In the genomic region with DNA sequence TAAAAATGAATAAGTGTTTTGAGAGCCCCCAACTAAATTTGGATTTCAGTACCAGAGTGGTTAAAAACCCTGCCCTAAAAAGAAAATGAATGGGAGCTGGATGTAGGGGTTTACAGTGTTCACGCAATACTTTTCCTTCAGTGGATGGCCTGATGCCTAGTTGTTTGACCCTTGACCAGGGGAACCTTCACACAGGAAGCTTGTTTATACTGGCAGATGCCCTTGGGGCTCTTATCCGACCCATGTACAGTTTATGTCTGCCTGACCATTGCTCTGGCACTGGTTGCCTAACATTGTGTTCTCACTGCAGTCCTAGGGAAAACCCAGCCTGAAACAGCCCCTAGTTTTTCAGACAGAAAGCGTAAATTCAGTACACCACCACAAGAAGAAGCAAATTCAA, we compare ENCODE assay signal across 1 cellular context.
TF ChIP-seq lines count a peak whose summit lies in the region.

No MANE protein-coding gene starts in this region.

TF ChIP-seq in HepG2, 621 proteins besides CTCF, POLR2A, EP300 and RAD21 (continued from another document):
- TF ChIP-seq, protein P1, sequence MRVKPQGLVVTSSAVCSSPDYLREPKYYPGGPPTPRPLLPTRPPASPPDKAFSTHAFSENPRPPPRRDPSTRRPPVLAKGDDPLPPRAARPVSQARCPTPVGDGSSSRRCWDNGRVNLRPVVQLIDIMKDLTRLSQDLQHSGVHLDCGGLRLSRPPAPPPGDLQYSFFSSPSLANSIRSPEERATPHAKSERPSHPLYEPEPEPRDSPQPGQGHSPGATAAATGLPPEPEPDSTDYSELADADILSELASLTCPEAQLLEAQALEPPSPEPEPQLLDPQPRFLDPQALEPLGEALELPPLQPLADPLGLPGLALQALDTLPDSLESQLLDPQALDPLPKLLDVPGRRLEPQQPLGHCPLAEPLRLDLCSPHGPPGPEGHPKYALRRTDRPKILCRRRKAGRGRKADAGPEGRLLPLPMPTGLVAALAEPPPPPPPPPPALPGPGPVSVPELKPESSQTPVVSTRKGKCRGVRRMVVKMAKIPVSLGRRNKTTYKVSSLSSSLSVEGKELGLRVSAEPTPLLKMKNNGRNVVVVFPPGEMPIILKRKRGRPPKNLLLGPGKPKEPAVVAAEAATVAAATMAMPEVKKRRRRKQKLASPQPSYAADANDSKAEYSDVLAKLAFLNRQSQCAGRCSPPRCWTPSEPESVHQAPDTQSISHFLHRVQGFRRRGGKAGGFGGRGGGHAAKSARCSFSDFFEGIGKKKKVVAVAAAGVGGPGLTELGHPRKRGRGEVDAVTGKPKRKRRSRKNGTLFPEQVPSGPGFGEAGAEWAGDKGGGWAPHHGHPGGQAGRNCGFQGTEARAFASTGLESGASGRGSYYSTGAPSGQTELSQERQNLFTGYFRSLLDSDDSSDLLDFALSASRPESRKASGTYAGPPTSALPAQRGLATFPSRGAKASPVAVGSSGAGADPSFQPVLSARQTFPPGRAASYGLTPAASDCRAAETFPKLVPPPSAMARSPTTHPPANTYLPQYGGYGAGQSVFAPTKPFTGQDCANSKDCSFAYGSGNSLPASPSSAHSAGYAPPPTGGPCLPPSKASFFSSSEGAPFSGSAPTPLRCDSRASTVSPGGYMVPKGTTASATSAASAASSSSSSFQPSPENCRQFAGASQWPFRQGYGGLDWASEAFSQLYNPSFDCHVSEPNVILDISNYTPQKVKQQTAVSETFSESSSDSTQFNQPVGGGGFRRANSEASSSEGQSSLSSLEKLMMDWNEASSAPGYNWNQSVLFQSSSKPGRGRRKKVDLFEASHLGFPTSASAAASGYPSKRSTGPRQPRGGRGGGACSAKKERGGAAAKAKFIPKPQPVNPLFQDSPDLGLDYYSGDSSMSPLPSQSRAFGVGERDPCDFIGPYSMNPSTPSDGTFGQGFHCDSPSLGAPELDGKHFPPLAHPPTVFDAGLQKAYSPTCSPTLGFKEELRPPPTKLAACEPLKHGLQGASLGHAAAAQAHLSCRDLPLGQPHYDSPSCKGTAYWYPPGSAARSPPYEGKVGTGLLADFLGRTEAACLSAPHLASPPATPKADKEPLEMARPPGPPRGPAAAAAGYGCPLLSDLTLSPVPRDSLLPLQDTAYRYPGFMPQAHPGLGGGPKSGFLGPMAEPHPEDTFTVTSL (CRISPR knock-in tag; IDR thresholded peaks at IDR 0.05; ENCODE audit: borderline replicate concordance) = peak; percentile 91
- peak; percentile 61; the same call in 1 of the 2 replicates for TF ChIP-seq ZNF264 (CRISPR knock-in tag; IDR thresholded peaks at IDR 0.05)
- no peak for TF ChIP-seq HNRNPUL1 (IDR thresholded peaks at IDR 0.05; ENCODE audit: low read depth, low read length)
- 0 out of 2 replicates have a peak, but pooled peaks have one; percentile 28 for TF ChIP-seq ZNF205 (CRISPR knock-in tag; IDR thresholded peaks at IDR 0.05)
- no peak for TF ChIP-seq SP4 (CRISPR knock-in tag; IDR thresholded peaks at IDR 0.05)
- no peak for TF ChIP-seq JUNB (CRISPR knock-in tag; IDR thresholded peaks at IDR 0.05; ENCODE audit: borderline replicate concordance)
- TF ChIP-seq, protein P2, sequence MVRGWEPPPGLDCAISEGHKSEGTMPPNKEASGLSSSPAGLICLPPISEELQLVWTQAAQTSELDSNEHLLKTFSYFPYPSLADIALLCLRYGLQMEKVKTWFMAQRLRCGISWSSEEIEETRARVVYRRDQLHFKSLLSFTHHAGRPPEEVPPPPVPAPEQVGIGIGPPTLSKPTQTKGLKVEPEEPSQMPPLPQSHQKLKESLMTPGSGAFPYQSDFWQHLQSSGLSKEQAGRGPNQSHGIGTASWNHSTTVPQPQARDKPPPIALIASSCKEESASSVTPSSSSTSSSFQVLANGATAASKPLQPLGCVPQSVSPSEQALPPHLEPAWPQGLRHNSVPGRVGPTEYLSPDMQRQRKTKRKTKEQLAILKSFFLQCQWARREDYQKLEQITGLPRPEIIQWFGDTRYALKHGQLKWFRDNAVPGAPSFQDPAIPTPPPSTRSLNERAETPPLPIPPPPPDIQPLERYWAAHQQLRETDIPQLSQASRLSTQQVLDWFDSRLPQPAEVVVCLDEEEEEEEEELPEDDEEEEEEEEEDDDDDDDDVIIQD (CRISPR knock-in tag; IDR thresholded peaks at IDR 0.05; ENCODE audit: low read depth) = peak; percentile 63; the same call in 1 of the 2 replicates
- peak; percentile 72 for TF ChIP-seq SKI (IDR thresholded peaks at IDR 0.05; ENCODE audit: partially characterized antibody)
- TF ChIP-seq, protein P3, sequence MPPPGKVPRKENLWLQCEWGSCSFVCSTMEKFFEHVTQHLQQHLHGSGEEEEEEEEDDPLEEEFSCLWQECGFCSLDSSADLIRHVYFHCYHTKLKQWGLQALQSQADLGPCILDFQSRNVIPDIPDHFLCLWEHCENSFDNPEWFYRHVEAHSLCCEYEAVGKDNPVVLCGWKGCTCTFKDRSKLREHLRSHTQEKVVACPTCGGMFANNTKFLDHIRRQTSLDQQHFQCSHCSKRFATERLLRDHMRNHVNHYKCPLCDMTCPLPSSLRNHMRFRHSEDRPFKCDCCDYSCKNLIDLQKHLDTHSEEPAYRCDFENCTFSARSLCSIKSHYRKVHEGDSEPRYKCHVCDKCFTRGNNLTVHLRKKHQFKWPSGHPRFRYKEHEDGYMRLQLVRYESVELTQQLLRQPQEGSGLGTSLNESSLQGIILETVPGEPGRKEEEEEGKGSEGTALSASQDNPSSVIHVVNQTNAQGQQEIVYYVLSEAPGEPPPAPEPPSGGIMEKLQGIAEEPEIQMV (CRISPR knock-in tag; IDR thresholded peaks at IDR 0.05; ENCODE audit: low read depth) = peak; percentile 79; the same call in 1 of the 2 replicates
- TF ChIP-seq ZNF124 (CRISPR knock-in tag; IDR thresholded peaks at IDR 0.05) = no peak
- peak; percentile 42; the same call in 1 of the 2 replicates for TF ChIP-seq ZBTB20 (CRISPR knock-in tag; IDR thresholded peaks at IDR 0.05; ENCODE audit: borderline replicate concordance, low read depth)
- TF ChIP-seq ZNF570 (CRISPR knock-in tag; IDR thresholded peaks at IDR 0.05; ENCODE audit: borderline replicate concordance) = no peak
- TF ChIP-seq RARA (CRISPR knock-in tag; IDR thresholded peaks at IDR 0.05) = peak; percentile 80
- peak; percentile 47; the same call in 1 of the 2 replicates for TF ChIP-seq ZMYM3 (CRISPR knock-in tag; IDR thresholded peaks at IDR 0.05)
- TF ChIP-seq, protein P4, sequence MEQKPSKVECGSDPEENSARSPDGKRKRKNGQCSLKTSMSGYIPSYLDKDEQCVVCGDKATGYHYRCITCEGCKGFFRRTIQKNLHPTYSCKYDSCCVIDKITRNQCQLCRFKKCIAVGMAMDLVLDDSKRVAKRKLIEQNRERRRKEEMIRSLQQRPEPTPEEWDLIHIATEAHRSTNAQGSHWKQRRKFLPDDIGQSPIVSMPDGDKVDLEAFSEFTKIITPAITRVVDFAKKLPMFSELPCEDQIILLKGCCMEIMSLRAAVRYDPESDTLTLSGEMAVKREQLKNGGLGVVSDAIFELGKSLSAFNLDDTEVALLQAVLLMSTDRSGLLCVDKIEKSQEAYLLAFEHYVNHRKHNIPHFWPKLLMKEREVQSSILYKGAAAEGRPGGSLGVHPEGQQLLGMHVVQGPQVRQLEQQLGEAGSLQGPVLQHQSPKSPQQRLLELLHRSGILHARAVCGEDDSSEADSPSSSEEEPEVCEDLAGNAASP (CRISPR knock-in tag; IDR thresholded peaks at IDR 0.05; ENCODE audit: borderline replicate concordance) = 0 out of 2 replicates have a peak, but pooled peaks have one; percentile 13
- TF ChIP-seq SOX13 (IDR thresholded peaks at IDR 0.05) = no peak
- TF ChIP-seq SOX13 (CRISPR knock-in tag; conservative IDR thresholded peaks at IDR 0.05 in 1 of 2, IDR thresholded peaks at IDR 0.05 in 1 of 2) = peak in 1 of 2 experiments; percentile 61; a peak in 1 of 4 replicates
- peak; percentile 63; the same call in 1 of the 2 replicates for TF ChIP-seq HMG20A (CRISPR knock-in tag; IDR thresholded peaks at IDR 0.05; ENCODE audit: borderline replicate concordance)
- TF ChIP-seq MZF1 (CRISPR knock-in tag; IDR thresholded peaks at IDR 0.05; ENCODE audit: borderline replicate concordance) = no peak
- TF ChIP-seq, protein P5, sequence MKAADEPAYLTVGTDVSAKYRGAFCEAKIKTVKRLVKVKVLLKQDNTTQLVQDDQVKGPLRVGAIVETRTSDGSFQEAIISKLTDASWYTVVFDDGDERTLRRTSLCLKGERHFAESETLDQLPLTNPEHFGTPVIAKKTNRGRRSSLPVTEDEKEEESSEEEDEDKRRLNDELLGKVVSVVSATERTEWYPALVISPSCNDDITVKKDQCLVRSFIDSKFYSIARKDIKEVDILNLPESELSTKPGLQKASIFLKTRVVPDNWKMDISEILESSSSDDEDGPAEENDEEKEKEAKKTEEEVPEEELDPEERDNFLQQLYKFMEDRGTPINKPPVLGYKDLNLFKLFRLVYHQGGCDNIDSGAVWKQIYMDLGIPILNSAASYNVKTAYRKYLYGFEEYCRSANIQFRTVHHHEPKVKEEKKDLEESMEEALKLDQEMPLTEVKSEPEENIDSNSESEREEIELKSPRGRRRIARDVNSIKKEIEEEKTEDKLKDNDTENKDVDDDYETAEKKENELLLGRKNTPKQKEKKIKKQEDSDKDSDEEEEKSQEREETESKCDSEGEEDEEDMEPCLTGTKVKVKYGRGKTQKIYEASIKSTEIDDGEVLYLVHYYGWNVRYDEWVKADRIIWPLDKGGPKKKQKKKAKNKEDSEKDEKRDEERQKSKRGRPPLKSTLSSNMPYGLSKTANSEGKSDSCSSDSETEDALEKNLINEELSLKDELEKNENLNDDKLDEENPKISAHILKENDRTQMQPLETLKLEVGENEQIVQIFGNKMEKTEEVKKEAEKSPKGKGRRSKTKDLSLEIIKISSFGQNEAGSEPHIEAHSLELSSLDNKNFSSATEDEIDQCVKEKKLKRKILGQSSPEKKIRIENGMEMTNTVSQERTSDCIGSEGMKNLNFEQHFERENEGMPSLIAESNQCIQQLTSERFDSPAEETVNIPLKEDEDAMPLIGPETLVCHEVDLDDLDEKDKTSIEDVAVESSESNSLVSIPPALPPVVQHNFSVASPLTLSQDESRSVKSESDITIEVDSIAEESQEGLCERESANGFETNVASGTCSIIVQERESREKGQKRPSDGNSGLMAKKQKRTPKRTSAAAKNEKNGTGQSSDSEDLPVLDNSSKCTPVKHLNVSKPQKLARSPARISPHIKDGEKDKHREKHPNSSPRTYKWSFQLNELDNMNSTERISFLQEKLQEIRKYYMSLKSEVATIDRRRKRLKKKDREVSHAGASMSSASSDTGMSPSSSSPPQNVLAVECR (CRISPR knock-in tag; IDR thresholded peaks at IDR 0.05; ENCODE audit: borderline replicate concordance) = peak; percentile 52; the same call in 1 of the 2 replicates
